ENCODE assay signal across 8 cellular contexts in the genomic region with DNA sequence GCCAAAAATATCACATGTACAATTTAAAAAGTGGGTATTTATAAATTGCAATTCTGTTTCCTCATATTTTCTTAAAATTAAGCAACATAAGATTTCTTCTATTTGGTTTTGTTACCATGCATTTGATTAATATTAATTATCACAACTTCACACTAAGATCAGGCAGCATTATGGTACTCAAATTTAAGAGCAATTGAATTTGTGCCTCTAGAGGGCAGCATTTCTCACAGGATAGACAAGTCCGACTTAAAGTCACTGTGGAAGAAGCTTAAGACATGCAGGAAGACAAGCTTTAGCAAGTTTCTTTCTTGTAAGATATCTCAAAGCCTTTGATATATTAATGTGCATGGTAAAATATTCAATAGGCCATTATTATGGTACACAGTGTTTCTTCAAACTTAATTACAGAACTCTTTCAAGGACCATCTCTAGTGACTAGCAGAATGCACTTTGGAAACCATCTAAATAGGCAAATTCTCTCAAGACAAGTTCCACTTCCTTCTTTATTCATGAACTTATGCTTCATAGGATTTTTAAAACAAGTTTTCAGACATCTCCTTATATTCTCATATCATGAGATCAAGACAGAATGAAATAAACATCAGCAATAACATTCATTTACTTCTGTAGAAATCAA. TPM values are rescaled to one million over a fixed set of nuclear protein-coding genes. Genes with fewer than 3 reads are reported as not detected.
DNase-seq lines count a peak whose midpoint lies in the region; ATAC-seq, FAIRE-seq and TF ChIP-seq lines count a peak whose summit lies in the region.

No MANE protein-coding gene starts in this region.

- no TSS peak for BruUV-seq in HepG2 (replicated peaks; lab: Mats Ljungman, UMichigan)

- TF ChIP-seq POLR2A in A549 (IDR thresholded peaks at IDR 0.05; ENCODE audit: low read length) (no peak), HepG2 (IDR thresholded peaks at IDR 0.05; ENCODE audit: insufficient read depth in 1 of 2, low read depth in 2 of 2, low read length in 2 of 2) (no peak)

- H3K9ac ChIP-seq in HepG2 (ENCODE audit: insufficient read depth, low read depth, low read length), result no peak overlapping the region

- no peaks in the 10 kb centered on the region for H3K27me3 ChIP-seq in HepG2 (ENCODE audit: control insufficient read depth in 1 of 2, insufficient read depth in 2 of 2, low read length in 2 of 2)

- peaks cover 44% of the 10 kb centered on the region for H3K79me2 ChIP-seq in HepG2 (ENCODE audit: insufficient read depth, low read length)

- ATAC-seq in A549 (peak; percentile 66 to 84; a peak in 4 of 6 replicates), HG02623 (IDR thresholded peaks at IDR 0.05; ENCODE audit: unreplicated experiment) (peak; percentile 45), HepG2 (peak; percentile 59)
- ATAC-seq in stimulated activated naive CD8-positive, alpha-beta T cell treated with anti-CD3 and anti-CD28 coated beads, Interleukin-15, Interleukin-2, amounts not matched to agents 100 U/mL and 50 U/mL, for 24 hours, result peak; percentile 63

- TF ChIP-seq EP300 in A549 (IDR thresholded peaks at IDR 0.05), result no peak
- TF ChIP-seq EP300 in HepG2 (IDR thresholded peaks at IDR 0.05; ENCODE audit: low read depth in 2 of 2, low read length in 2 of 2), result no peak
- TF ChIP-seq EP300 in HepG2 (CRISPR knock-in tag; IDR thresholded peaks at IDR 0.05; ENCODE audit: borderline replicate concordance), result no peak

- H3K4me1 ChIP-seq in A549, result peaks cover 12% of the 10 kb centered on the region; the same call in 2 of the 3 replicates
- H3K4me1 ChIP-seq in HepG2 (ENCODE audit: insufficient read depth, low read length), result peaks cover 28% of the 10 kb centered on the region

- TF ChIP-seq RAD21 in A549 (conservative IDR thresholded peaks at IDR 0.05 in 1 of 2, IDR thresholded peaks at IDR 0.05 in 1 of 2), result peak; percentile 62 to 64
- TF ChIP-seq RAD21 in HepG2 (CRISPR knock-in tag; IDR thresholded peaks at IDR 0.05), result no peak

- H3K27ac ChIP-seq in A549, result no peak overlapping the region
- no peak overlapping the region for H3K27ac ChIP-seq in HepG2 (ENCODE audit: extremely low read length, insufficient read depth, low read length)

- FAIRE-seq in A549 (lab: Jason Lieb, UNC), result no peak
- FAIRE-seq in HepG2 (lab: Jason Lieb, UNC), result peak; percentile 72

- WGBS in A549 (ENCODE audit: missing lambda C conversion rate), result 0% methylated on average over 1 of the region's 1 CpG
- WGBS in HepG2 (ENCODE audit: low lambda C conversion rate), result 20% methylated on average over 1 of the region's 1 CpG

- H3K36me3 ChIP-seq in HepG2 (replicated peaks in 1 of 2; ENCODE audit: control insufficient read depth in 1 of 2, insufficient read depth in 2 of 2, low read length in 2 of 2), result no peaks in the 10 kb centered on the region; a peak in 1 of 5 replicates

- H2AFZ ChIP-seq in HepG2 (ENCODE audit: low read length), result no peak overlapping the region

- no peaks in the 10 kb centered on the region for H4K20me1 ChIP-seq in HepG2 (ENCODE audit: insufficient read depth, low read length)

- POLR2A ChIA-PET in A549 (lab: Yijun Ruan, JAX), result interaction anchor here (0.5 to 2.1 kb wide), 2 partner anchors 36 to 276 kb away, joined by 3 to 10 read pairs; partner anchors contain the start of gene FBXW7
- POLR2A ChIA-PET in GM10248 (lab: Yijun Ruan, JAX), result interaction anchor here (1.0 kb wide), 1 partner anchor 39 kb away, joined by 3 read pairs; no protein-coding TSS in a partner anchor
- POLR2A ChIA-PET in HepG2 (lab: Yijun Ruan, JAX), result interaction anchor here (1.2 kb wide), 1 partner anchor 14 kb away, joined by 3 read pairs; no protein-coding TSS in a partner anchor

- H3K4me2 ChIP-seq in A549 (no peak overlapping the region), HepG2 (ENCODE audit: low read depth, low read length) (no peak overlapping the region)

- H3K4me3 ChIP-seq in A549, result no peak overlapping the region
- H3K4me3 ChIP-seq in choroid plexus epithelial cell (ENCODE audit: low read depth, low read length), result no peak overlapping the region
- H3K4me3 ChIP-seq in HepG2 (replicated peaks in 1 of 3; ENCODE audit: insufficient read depth in 1 of 3, low read depth in 2 of 3, low read length in 3 of 3), result no peak overlapping the region

- H3K9me3 ChIP-seq in A549 (no peaks in the 10 kb centered on the region), HepG2 (ENCODE audit: low read length) (no peaks in the 10 kb centered on the region)

- intact Hi-C loops in HepG2 (cut with micrococcal nuclease; ENCODE audit: unreplicated experiment), result loop anchor here (1.0 to 5.0 kb wide), 3 partner anchors 36 to 234 kb away; partner anchors contain the start of gene FBXW7

- DNase-seq in A549 (ENCODE audit: low read depth in 1 of 2, low spot score in 1 of 2), result peak; percentile 30 to 86
- peak; percentile 46 for DNase-seq in GM10248 (ENCODE audit: extremely low spot score)
- peak; percentile 23 for DNase-seq in NCI-H1417 treated with DMSO at 0.1 percent for 48 hours (lab: John Stamatoyannopoulos, UW)
- DNase-seq in T-helper 2 cell, result peak in 3 of 5 experiments; percentile 16 to 86 (median 54)
- peak; percentile 97 for DNase-seq in choroid plexus epithelial cell (ENCODE audit: low read depth)
- peak; percentile 65 for DNase-seq in HepG2 (ENCODE audit: low spot score)
- peak; percentile 54 for DNase-seq in stimulated activated naive CD8-positive, alpha-beta T cell treated with anti-CD3 and anti-CD28 coated beads, Interleukin-15, Interleukin-2, amounts not matched to agents 100 U/mL and 50 U/mL, for 24 hours

- in situ Hi-C loops in HepG2 (cut with HindIII; ENCODE audit: extremely low pct_ligation_motif_present, low pct_unique_long_range_greater_than_20kb), result no loop called here

- TF ChIP-seq CTCF in A549 (IDR thresholded peaks at IDR 0.05), result peak; percentile 68
- TF ChIP-seq CTCF in GM10248 (IDR thresholded peaks at IDR 0.05; ENCODE audit: control extremely low read depth, extremely low read depth, low read depth, missing control alignments), result peak; percentile 83
- TF ChIP-seq CTCF in choroid plexus epithelial cell (conservative IDR thresholded peaks at IDR 0.05; ENCODE audit: low read depth, low read length), result peak; percentile 73
- peak; percentile 72 for TF ChIP-seq CTCF in HepG2 (CRISPR knock-in tag; IDR thresholded peaks at IDR 0.05)

- CTCF ChIA-PET in A549 (lab: Yijun Ruan, JAX), result interaction anchor here (0.5 to 3.7 kb wide), 43 partner anchors 9 to 626 kb away, joined by 3 to 37 read pairs (median 3); partner anchors contain the start of gene FBXW7
- CTCF ChIA-PET in GM10248 (lab: Yijun Ruan, JAX), result interaction anchor here (0.6 to 12.4 kb wide), 61 partner anchors 9 to 278 kb away, joined by 3 to 151 read pairs (median 5); partner anchors contain the start of genes ARFIP1, FBXW7, TIGD4 and TMEM154
- CTCF ChIA-PET in HepG2 (lab: Yijun Ruan, JAX; ENCODE audit: low intra/inter-chr PET ratio, low total read pairs), result interaction anchor here (1.3 to 2.3 kb wide), 3 partner anchors 47 to 235 kb away, joined by 8 to 15 read pairs (median 8); no protein-coding TSS in a partner anchor

TF ChIP-seq in A549, 52 proteins besides CTCF, POLR2A, EP300 and RAD21:
- TF ChIP-seq CBX8 (IDR thresholded peaks at IDR 0.05), result no peak
- TF ChIP-seq FOSB (CRISPR knock-in tag; IDR thresholded peaks at IDR 0.05), result no peak
- no peak for TF ChIP-seq EHF (CRISPR knock-in tag; IDR thresholded peaks at IDR 0.05)
- TF ChIP-seq EHMT2 (IDR thresholded peaks at IDR 0.05; ENCODE audit: low read depth), result no peak
- TF ChIP-seq SMC3 (IDR thresholded peaks at IDR 0.05), result peak; percentile 54
- TF ChIP-seq HEYL (CRISPR knock-in tag; IDR thresholded peaks at IDR 0.05), result no peak
- no peak for TF ChIP-seq JUN (IDR thresholded peaks at IDR 0.05)
- TF ChIP-seq BHLHE40 (IDR thresholded peaks at IDR 0.05; ENCODE audit: low read depth, low read length), result no peak
TF ChIP-seq in A549: peak in this region for 1.

TF ChIP-seq in HepG2, 621 proteins besides CTCF, POLR2A, EP300 and RAD21:
- TF ChIP-seq SMC3 (IDR thresholded peaks at IDR 0.05; ENCODE audit: low read length), result peak; percentile 74
- TF ChIP-seq REXO4 (CRISPR knock-in tag; IDR thresholded peaks at IDR 0.05; ENCODE audit: borderline replicate concordance), result no peak
- TF ChIP-seq STAG1 (CRISPR knock-in tag; IDR thresholded peaks at IDR 0.05), result peak; percentile 75
- no peak for TF ChIP-seq ATRX (CRISPR knock-in tag; IDR thresholded peaks at IDR 0.05; ENCODE audit: borderline replicate concordance)
- TF ChIP-seq ZSCAN22 (CRISPR knock-in tag; IDR thresholded peaks at IDR 0.05), result no peak
- TF ChIP-seq RFX3 (CRISPR knock-in tag; IDR thresholded peaks at IDR 0.05), result no peak

RNA-seq across cellular contexts. Expression of gene FBXW7, which starts 35.0 kb away (rescaled TPM):
- 9.2 and 12.5 TPM in 2 replicates for polyA plus RNA-seq in A549 (2011; rRNA removed)
- polyA plus RNA-seq in A549 (2012; cell fraction: cytosol; rRNA removed), result 2.1 TPM in 2 replicates
- 4.0 and 4.1 TPM in 2 replicates for polyA plus RNA-seq in A549 (2012; cell fraction: nucleus; rRNA removed)
- 7.2 to 10.2 TPM (median 7.3 TPM) in 3 replicates for polyA plus RNA-seq in A549 (2017; fragmentation: RNase III; extraction: RNeasy Plus Mini Kit Qiagen cat#74134 plus additional on column Dnase treatment)
- 13.7 and 14.7 TPM in 2 replicates for polyA minus RNA-seq in A549 (2011; rRNA and poly(A)+ RNA removed)
- total RNA-seq in HepG2 (2016; rRNA removed; fragmentation: Illumina TruSeq; extraction: Trizol), result 21.7 and 40.9 TPM in 2 replicates
- total RNA-seq in HepG2 (2016; cell fraction: cytosol; rRNA removed; fragmentation: Illumina TruSeq; extraction: Trizol; ENCODE audit: low read depth), result 390 and 448 TPM in 2 replicates
- total RNA-seq in HepG2 (2016; cell fraction: insoluble cytoplasmic fraction; rRNA removed; fragmentation: Illumina TruSeq; extraction: Trizol), result 20.3 and 39.8 TPM in 2 replicates
- total RNA-seq in HepG2 (2016; cell fraction: membrane; rRNA removed; fragmentation: Illumina TruSeq; extraction: Trizol), result 97.2 and 111 TPM in 2 replicates
- total RNA-seq in HepG2 (2016; cell fraction: nucleus; rRNA removed; fragmentation: Illumina TruSeq; extraction: Trizol), result 53.9 and 55.5 TPM in 2 replicates
- polyA plus RNA-seq in HepG2 (2011; rRNA removed), result 5.0 and 5.9 TPM in 2 replicates
- 2.2 and 4.6 TPM in 2 replicates for polyA plus RNA-seq in HepG2 (2011; cell fraction: cytosol; rRNA removed)
- 9.7 and 13.6 TPM in 2 replicates for polyA plus RNA-seq in HepG2 (2011; cell fraction: nucleus; rRNA removed)
- 11.4 and 16.7 TPM in 2 replicates for polyA plus RNA-seq in HepG2 (2012)
- polyA plus RNA-seq in HepG2 (2016; cell fraction: cytosol; fragmentation: Illumina TruSeq; extraction: Trizol; ENCODE audit: low read depth), result 0.57 and 0.69 TPM in 2 replicates
- 7.5 and 10.8 TPM in 2 replicates for polyA plus RNA-seq in HepG2 (2016; cell fraction: insoluble cytoplasmic fraction; fragmentation: Illumina TruSeq; extraction: Trizol; ENCODE audit: low read depth)
- 1.5 TPM in 2 replicates for polyA plus RNA-seq in HepG2 (2016; cell fraction: membrane; fragmentation: Illumina TruSeq; extraction: Trizol; ENCODE audit: low read depth)
- 24.1 and 28.3 TPM in 2 replicates for polyA plus RNA-seq in HepG2 (2016; cell fraction: nucleus; fragmentation: Illumina TruSeq; extraction: Trizol; ENCODE audit: insufficient read depth, low read depth)
- polyA minus RNA-seq in HepG2 (2011; rRNA and poly(A)+ RNA removed; ENCODE audit: low replicate concordance), result 8.0 and 9.7 TPM in 2 replicates
- polyA minus RNA-seq in HepG2 (2011; cell fraction: cytosol; rRNA and poly(A)+ RNA removed), result 8.8 and 18.1 TPM in 2 replicates
- 85.0 and 102 TPM in 2 replicates for polyA minus RNA-seq in HepG2 (2011; cell fraction: nucleus; rRNA and poly(A)+ RNA removed)

Comparison
In these comparisons a context has a peak if more than half of its experiments do, and no peak if none do; other contexts are left out.
1. DNase-seq: peak in every context shown above with its lines; median percentile 97 in choroid plexus epithelial cell; 65 in HepG2; 58 in A549; 54 in T-helper 2 cell; 54 in stimulated activated naive CD8-positive, alpha-beta T cell treated with anti-CD3 and anti-CD28 coated beads, Interleukin-15, Interleukin-2, amounts not matched to agents 100 U/mL and 50 U/mL, for 24 hours; 46 in GM10248; 23 in NCI-H1417 treated with DMSO at 0.1 percent for 48 hours.
2. Of the 38 proteins assayed by ChIP-seq in both HepG2 and A549: peak only in HepG2: none; only in A549: RAD21; in both: CTCF and SMC3; in neither: 35.